Comparison of ENCODE assay signal across 8 cellular contexts in the genomic region with DNA sequence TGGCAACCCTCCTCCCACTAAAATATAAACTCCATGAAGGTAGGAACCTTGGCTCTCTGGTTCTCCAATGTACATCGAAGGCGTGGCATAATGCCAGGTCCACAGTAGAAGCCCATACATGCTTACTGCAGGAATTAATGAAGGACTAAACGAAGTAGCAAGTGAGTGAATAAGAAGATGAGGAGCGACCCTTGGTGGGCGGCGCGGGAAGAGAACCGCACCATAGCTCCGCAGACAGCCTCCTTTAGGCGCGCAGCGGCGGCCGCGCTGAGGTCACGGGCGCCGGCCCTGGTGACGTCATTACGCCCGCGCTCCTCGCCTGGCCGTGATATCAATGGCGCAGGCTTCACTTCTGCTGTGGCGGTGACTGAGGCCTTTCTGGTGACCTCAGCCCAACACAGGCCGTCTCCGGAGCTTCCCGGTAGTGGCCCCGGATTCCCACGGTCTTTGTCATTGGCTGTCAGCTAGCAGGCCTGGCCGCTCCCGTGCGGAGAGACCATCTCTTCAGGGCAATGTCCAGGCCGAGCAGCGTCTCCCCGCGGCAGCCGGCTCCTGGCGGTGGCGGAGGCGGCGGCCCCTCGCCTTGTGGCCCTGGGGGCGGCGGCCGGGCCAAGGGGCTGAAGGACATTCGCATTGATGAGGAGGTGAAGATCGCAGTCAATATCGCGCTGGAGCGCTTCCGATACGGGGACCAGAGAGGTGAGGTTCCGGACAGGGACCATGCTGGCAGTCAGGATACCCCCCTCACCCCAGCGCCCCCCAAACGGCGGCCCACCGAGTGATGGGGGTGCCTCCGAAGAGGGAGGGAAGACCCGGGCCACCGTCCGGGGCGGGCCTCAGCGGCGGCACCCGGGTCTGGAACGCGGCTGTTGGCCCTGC. TPM values are rescaled to one million over a fixed set of nuclear protein-coding genes. Genes with fewer than 3 reads are reported as not detected.
A peak's percentile ranks its signal among the peaks of the same experiment; 100 is the strongest.
DNase-seq lines count a peak whose midpoint lies in the region; ATAC-seq and TF ChIP-seq lines count a peak whose summit lies in the region.

Gene YTHDC2, plus strand, starts transcription at position 311 of the 879 bp plus-strand sequence. Its CDS starts 202 bp downstream, at position 513.

- TF ChIP-seq CTCF in activated B cell treated with CpG ODN at 0.5 μM for 24 hours (IDR thresholded peaks at IDR 0.05): no peak

- intact Hi-C loops in activated B cell treated with CpG ODN at 0.5 μM for 24 hours (cut with micrococcal nuclease): loop anchor here (1.0 to 10.0 kb wide), 9 partner anchors 12 to 2001 kb away; partner anchors contain the start of genes DCP2, REEP5, SRP19 and STARD4

- ATAC-seq in GM18870 (IDR thresholded peaks at IDR 0.05; ENCODE audit: unreplicated experiment) (peak; percentile 93), HG03135 (IDR thresholded peaks at IDR 0.05; ENCODE audit: unreplicated experiment) (peak; percentile 99), activated B cell treated with CpG ODN at 0.5 μM for 24 hours (ENCODE audit: low read depth) (peak; percentile 98)

- peaks cover 26% of the 10 kb centered on the region for H3K36me3 Mint-ChIP-seq in activated B cell treated with CpG ODN at 0.5 μM for 24 hours (ENCODE audit: low read depth)

- DNase-seq in AG08395 (ENCODE audit: low spot score) (peak; percentile 86), NCI-H2227 (lab: John Stamatoyannopoulos, UW; ENCODE audit: unreplicated experiment) (peak; percentile 87), activated B cell treated with CpG ODN at 0.5 μM for 24 hours (peak; percentile 86), caudate nucleus (lab: John Stamatoyannopoulos, UW) (peak; percentile 20 to 92 (median 73)), inferior parietal cortex (ENCODE audit: extremely low spot score) (peak; percentile 86)
- DNase-seq in stimulated activated CD4-positive, alpha-beta T cell treated with anti-CD3 and anti-CD28 coated beads, Interleukin-12 subunit alpha, Interleukin-12 subunit beta, amount 100 ng/mL, for 4 hours: peak; percentile 85

- H3K4me3 Mint-ChIP-seq in activated B cell treated with CpG ODN at 0.5 μM for 24 hours: peak within 1 kb of the TSS; percentile 92

- CTCF ChIA-PET in activated B cell treated with CpG ODN at 0.5 μM for 24 hours (lab: Charles Lee): interaction anchor here (1.1 to 1.4 kb wide), 3 partner anchors 11 to 534 kb away, joined by 3 to 6 read pairs (median 4); no protein-coding TSS in a partner anchor

- no peaks in the 10 kb centered on the region for H3K9me3 Mint-ChIP-seq in activated B cell treated with CpG ODN at 0.5 μM for 24 hours

- peaks cover 28% of the 10 kb centered on the region for H3K4me1 Mint-ChIP-seq in activated B cell treated with CpG ODN at 0.5 μM for 24 hours

- H3K27me3 Mint-ChIP-seq in activated B cell treated with CpG ODN at 0.5 μM for 24 hours: peaks cover 12% of the 10 kb centered on the region

- H3K27ac ChIP-seq in caudate nucleus (ENCODE audit: low read depth, low read length): peak within 1 kb of the TSS; percentile 88

- POLR2A ChIA-PET in activated B cell treated with CpG ODN at 0.5 μM for 24 hours (lab: Charles Lee): interaction anchor here (1.0 to 1.8 kb wide), 5 partner anchors 8 to 537 kb away, joined by 5 to 15 read pairs (median 7); partner anchors contain the start of gene DCP2

- peak within 1 kb of the TSS; percentile 87 for H3K27ac Mint-ChIP-seq in activated B cell treated with CpG ODN at 0.5 μM for 24 hours

RNA-seq across cellular contexts. Expression of gene YTHDC2, which starts in this region (rescaled TPM):
- total RNA-seq in activated B cell treated with CpG ODN at 0.5 μM for 24 hours: 41.7 and 44.8 TPM in 2 replicates

Comparison
In these comparisons a context has a peak if more than half of its experiments do, and no peak if none do; other contexts are left out.
1. Peak in every context shown above with its lines: DNase-seq, ATAC-seq and H3K27ac ChIP-seq.